Comparison of ENCODE assay signal across 1 cellular context in the genomic region with DNA sequence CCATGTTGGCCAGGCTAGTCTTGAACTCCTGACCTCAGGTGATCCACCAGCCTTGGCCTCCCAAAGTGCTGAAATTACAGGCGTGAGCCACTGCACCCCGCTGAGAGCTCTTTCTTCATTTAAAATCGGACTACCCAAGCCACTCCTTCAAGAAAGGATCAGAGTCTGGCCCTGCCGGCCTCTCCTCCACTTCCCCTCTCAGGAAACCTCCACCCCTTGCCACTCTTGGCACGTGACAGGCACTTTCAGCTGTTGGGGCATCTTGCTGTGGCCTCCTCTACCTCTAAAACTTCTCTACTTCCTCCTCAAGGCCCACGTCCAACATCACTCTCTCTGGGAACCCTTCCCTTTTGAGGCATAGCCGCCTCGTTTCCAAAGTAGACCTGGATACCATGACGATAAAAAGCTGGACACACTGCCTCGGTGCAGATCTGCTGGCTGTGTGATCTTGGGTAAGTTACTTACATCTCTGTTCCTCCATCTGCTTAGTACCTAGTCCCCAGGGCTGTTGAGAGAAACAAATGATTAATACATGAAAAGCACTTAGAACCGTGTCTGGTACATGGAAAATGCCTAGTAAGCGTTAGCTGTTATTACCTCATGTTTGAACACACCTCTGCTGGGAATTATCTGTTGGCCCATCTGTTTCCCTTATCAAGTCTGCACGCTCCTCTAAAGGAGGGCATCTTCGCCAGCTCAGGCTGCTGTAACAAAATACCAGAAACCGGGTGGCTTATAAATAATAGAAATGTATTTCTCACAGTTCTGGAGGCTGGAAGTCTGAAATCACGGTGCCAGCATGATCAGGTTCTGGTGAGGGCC.
TF ChIP-seq lines count a peak whose summit lies in the region.

No MANE protein-coding gene starts in this region.

TF ChIP-seq in K562, 482 proteins besides CTCF, POLR2A, EP300 and RAD21 (continued from another document and continues in another):
- TF ChIP-seq HDAC6 (IDR thresholded peaks at IDR 0.05; ENCODE audit: low read depth, low read length) (no peak), TEAD4 (IDR thresholded peaks at IDR 0.05; ENCODE audit: low read length) (peak; percentile 70), TEAD4 (CRISPR knock-in tag; IDR thresholded peaks at IDR 0.05; ENCODE audit: borderline replicate concordance) (no peak), ZNF398 (CRISPR knock-in tag; IDR thresholded peaks at IDR 0.05) (no peak), ZNF561 (CRISPR knock-in tag; conservative IDR thresholded peaks at IDR 0.05) (no peak), GABPB1 (CRISPR knock-in tag; IDR thresholded peaks at IDR 0.05) (no peak), MEF2D (tag; conservative IDR thresholded peaks at IDR 0.05; ENCODE audit: low read depth) (no peak), MEF2A (IDR thresholded peaks at IDR 0.05; ENCODE audit: control insufficient read depth, low read depth, low read length) (no peak), SRSF1 (IDR thresholded peaks at IDR 0.05; ENCODE audit: low read depth, low read length) (no peak), ZNF23 (CRISPR knock-in tag; IDR thresholded peaks at IDR 0.05) (no peak), HIVEP1 (CRISPR knock-in tag; IDR thresholded peaks at IDR 0.05) (no peak), ZBED1 (IDR thresholded peaks at IDR 0.05) (no peak), MTA2 (IDR thresholded peaks at IDR 0.05; ENCODE audit: low read depth) (no peak), SAFB2 (IDR thresholded peaks at IDR 0.05; ENCODE audit: borderline replicate concordance, low read depth, low read length, severe bottlenecking) (no peak), TCFL5 (CRISPR knock-in tag; conservative IDR thresholded peaks at IDR 0.05) (no peak), SMARCE1 (IDR thresholded peaks at IDR 0.05) (0 out of 2 replicates have a peak, but pooled peaks have one; percentile 26), ZNF586 (CRISPR knock-in tag; conservative IDR thresholded peaks at IDR 0.05) (no peak), ARHGAP35 (IDR thresholded peaks at IDR 0.05; ENCODE audit: partially characterized antibody) (no peak), HMGN3 (IDR thresholded peaks at IDR 0.05; ENCODE audit: borderline replicate concordance, extremely low read depth, insufficient read length, low read depth, low read length) (no peak), ZNF408 (CRISPR knock-in tag; IDR thresholded peaks at IDR 0.05; ENCODE audit: low read depth) (no peak), DNMT1 (IDR thresholded peaks at IDR 0.05) (no peak), DPF2 (IDR thresholded peaks at IDR 0.05) (peak; percentile 61; the same call in 1 of the 2 replicates), ZZZ3 (IDR thresholded peaks at IDR 0.05) (no peak), RBM39 (optimal IDR thresholded peaks at IDR 0.05; ENCODE audit: low read depth, low read length) (no peak), BMI1 (IDR thresholded peaks at IDR 0.05; ENCODE audit: low read length) (no peak), DACH1 (IDR thresholded peaks at IDR 0.05; ENCODE audit: partially characterized antibody) (no peak), E2F8 (IDR thresholded peaks at IDR 0.05; ENCODE audit: low read depth, partially characterized antibody) (peak; percentile 27), SOX6 (IDR thresholded peaks at IDR 0.05) (0 out of 2 replicates have a peak, but pooled peaks have one; percentile 29), C11orf30 (IDR thresholded peaks at IDR 0.05; ENCODE audit: low read depth) (peak; percentile 79), ZFP36 (IDR thresholded peaks at IDR 0.05; ENCODE audit: low read depth, low read length, partially characterized antibody) (peak; percentile 75), ZKSCAN3 (CRISPR knock-in tag; IDR thresholded peaks at IDR 0.05) (no peak), TAL1 (IDR thresholded peaks at IDR 0.05) (peak; percentile 74), ZNF3 (CRISPR knock-in tag; IDR thresholded peaks at IDR 0.05) (no peak)
- TF ChIP-seq, protein P1, sequence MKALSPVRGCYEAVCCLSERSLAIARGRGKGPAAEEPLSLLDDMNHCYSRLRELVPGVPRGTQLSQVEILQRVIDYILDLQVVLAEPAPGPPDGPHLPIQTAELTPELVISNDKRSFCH (CRISPR knock-in tag; IDR thresholded peaks at IDR 0.05) = no peak
- TF ChIP-seq, protein P1 (tag; IDR thresholded peaks at IDR 0.05) = no peak
- TF ChIP-seq, protein P2, sequence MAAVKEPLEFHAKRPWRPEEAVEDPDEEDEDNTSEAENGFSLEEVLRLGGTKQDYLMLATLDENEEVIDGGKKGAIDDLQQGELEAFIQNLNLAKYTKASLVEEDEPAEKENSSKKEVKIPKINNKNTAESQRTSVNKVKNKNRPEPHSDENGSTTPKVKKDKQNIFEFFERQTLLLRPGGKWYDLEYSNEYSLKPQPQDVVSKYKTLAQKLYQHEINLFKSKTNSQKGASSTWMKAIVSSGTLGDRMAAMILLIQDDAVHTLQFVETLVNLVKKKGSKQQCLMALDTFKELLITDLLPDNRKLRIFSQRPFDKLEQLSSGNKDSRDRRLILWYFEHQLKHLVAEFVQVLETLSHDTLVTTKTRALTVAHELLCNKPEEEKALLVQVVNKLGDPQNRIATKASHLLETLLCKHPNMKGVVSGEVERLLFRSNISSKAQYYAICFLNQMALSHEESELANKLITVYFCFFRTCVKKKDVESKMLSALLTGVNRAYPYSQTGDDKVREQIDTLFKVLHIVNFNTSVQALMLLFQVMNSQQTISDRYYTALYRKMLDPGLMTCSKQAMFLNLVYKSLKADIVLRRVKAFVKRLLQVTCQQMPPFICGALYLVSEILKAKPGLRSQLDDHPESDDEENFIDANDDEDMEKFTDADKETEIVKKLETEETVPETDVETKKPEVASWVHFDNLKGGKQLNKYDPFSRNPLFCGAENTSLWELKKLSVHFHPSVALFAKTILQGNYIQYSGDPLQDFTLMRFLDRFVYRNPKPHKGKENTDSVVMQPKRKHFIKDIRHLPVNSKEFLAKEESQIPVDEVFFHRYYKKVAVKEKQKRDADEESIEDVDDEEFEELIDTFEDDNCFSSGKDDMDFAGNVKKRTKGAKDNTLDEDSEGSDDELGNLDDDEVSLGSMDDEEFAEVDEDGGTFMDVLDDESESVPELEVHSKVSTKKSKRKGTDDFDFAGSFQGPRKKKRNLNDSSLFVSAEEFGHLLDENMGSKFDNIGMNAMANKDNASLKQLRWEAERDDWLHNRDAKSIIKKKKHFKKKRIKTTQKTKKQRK (IDR thresholded peaks at IDR 0.05; ENCODE audit: borderline replicate concordance, low read depth, low read length) = no peak
- TF ChIP-seq, protein P3, sequence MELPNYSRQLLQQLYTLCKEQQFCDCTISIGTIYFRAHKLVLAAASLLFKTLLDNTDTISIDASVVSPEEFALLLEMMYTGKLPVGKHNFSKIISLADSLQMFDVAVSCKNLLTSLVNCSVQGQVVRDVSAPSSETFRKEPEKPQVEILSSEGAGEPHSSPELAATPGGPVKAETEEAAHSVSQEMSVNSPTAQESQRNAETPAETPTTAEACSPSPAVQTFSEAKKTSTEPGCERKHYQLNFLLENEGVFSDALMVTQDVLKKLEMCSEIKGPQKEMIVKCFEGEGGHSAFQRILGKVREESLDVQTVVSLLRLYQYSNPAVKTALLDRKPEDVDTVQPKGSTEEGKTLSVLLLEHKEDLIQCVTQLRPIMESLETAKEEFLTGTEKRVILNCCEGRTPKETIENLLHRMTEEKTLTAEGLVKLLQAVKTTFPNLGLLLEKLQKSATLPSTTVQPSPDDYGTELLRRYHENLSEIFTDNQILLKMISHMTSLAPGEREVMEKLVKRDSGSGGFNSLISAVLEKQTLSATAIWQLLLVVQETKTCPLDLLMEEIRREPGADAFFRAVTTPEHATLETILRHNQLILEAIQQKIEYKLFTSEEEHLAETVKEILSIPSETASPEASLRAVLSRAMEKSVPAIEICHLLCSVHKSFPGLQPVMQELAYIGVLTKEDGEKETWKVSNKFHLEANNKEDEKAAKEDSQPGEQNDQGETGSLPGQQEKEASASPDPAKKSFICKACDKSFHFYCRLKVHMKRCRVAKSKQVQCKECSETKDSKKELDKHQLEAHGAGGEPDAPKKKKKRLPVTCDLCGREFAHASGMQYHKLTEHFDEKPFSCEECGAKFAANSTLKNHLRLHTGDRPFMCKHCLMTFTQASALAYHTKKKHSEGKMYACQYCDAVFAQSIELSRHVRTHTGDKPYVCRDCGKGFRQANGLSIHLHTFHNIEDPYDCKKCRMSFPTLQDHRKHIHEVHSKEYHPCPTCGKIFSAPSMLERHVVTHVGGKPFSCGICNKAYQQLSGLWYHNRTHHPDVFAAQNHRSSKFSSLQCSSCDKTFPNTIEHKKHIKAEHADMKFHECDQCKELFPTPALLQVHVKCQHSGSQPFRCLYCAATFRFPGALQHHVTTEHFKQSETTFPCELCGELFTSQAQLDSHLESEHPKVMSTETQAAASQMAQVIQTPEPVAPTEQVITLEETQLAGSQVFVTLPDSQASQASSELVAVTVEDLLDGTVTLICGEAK (IDR thresholded peaks at IDR 0.05) = no peak
- TF ChIP-seq, protein P3 (CRISPR knock-in tag; IDR thresholded peaks at IDR 0.05) = no peak
- TF ChIP-seq, protein P4, sequence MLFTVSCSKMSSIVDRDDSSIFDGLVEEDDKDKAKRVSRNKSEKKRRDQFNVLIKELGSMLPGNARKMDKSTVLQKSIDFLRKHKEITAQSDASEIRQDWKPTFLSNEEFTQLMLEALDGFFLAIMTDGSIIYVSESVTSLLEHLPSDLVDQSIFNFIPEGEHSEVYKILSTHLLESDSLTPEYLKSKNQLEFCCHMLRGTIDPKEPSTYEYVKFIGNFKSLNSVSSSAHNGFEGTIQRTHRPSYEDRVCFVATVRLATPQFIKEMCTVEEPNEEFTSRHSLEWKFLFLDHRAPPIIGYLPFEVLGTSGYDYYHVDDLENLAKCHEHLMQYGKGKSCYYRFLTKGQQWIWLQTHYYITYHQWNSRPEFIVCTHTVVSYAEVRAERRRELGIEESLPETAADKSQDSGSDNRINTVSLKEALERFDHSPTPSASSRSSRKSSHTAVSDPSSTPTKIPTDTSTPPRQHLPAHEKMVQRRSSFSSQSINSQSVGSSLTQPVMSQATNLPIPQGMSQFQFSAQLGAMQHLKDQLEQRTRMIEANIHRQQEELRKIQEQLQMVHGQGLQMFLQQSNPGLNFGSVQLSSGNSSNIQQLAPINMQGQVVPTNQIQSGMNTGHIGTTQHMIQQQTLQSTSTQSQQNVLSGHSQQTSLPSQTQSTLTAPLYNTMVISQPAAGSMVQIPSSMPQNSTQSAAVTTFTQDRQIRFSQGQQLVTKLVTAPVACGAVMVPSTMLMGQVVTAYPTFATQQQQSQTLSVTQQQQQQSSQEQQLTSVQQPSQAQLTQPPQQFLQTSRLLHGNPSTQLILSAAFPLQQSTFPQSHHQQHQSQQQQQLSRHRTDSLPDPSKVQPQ (CRISPR knock-in tag; IDR thresholded peaks at IDR 0.05; ENCODE audit: borderline replicate concordance) = no peak
- TF ChIP-seq, protein P5, sequence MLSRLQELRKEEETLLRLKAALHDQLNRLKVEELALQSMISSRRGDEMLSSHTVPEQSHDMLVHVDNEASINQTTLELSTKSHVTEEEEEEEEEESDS (CRISPR knock-in tag; IDR thresholded peaks at IDR 0.05) = no peak
